Comparison of ENCODE assay signal across 23 cellular contexts in the genomic region with DNA sequence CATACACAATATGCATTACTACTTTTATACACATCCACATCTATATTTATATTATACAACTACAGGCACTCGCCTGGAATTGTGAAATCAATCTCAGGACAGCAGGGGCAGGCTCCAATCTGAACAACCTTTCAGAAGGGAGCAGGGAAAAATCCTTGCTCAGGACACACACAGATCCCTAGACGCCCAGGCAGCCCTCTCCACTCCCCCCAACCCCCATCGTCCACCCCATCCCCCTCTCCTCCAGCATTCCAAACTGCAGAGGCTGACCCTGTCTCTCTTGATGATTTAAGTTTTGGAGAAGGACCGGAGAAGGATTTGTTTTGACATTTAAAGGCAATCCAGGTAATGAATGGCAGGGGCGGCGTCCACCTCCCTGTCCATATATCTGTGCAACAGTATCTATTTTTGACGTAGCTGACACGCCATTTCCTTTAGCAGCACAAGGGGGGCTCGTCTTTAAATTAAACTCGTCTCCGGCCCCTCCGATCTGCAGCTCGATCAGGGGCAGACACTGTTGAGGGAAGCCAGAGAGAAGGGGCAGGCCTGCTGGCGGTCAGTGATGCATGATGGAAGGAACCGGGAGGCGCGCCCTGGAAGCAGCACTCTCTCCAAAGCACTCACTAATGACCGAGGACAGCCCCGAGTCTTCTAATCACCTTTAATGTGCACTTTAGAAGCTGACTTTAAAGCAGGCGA.
A peak's percentile ranks its signal among the peaks of the same experiment; 100 is the strongest.
DNase-seq lines count a peak whose midpoint lies in the region; ATAC-seq and TF ChIP-seq lines count a peak whose summit lies in the region.
"Had no signal": no experiment of that assay in that cellular context is flagged by ENCODE, and none has a peak within 500 bp of the region (broad histone marks: within the 10 kb centered on the region; RNA-seq: fewer than 3 reads in every experiment).

No MANE protein-coding gene starts in this region.

- H3K9me2 ChIP-seq in GM23338 (ENCODE audit: insufficient read depth), result 0 out of 2 replicates have a peak, but pooled peaks cover under 1% of the 10 kb centered on the region

- H3K27ac ChIP-seq in GM23338 (ENCODE audit: low read depth), result no peak overlapping the region
- no peak overlapping the region for H3K27ac ChIP-seq in WERI-Rb-1
- H3K27ac ChIP-seq in iPS-18a (ENCODE audit: low read length), result no peak overlapping the region
- no peak overlapping the region for H3K27ac ChIP-seq in neuronal stem cell (replicated peaks; ENCODE audit: low read length)
- no peak overlapping the region for H3K27ac ChIP-seq in Peyer's patch
- H3K27ac ChIP-seq: dorsolateral prefrontal cortex, PC-9, skin epidermis, tibial nerve had no signal

- no peaks in the 10 kb centered on the region for H3K79me1 ChIP-seq in neuronal stem cell (ENCODE audit: low read depth, low read length)

- H3K36me3 Mint-ChIP-seq in GM23338 (ENCODE audit: low read depth), result no peaks in the 10 kb centered on the region
- no peaks in the 10 kb centered on the region for H3K36me3 Mint-ChIP-seq in stimulated activated naive B cell treated with anti-CD40 and anti-IgM and Interleukin-4, amounts not matched to agents 10 μg/mL and 1 μg/mL and 100 μg/mL, for 72 hours
- H3K36me3 Mint-ChIP-seq: naive B cell had no signal

- 0 out of 2 replicates have a peak, but pooled peaks cover 5% of the 10 kb centered on the region for H3K4me1 ChIP-seq in GM23338 (ENCODE audit: insufficient read depth)
- H3K4me1 ChIP-seq in iPS-18a (ENCODE audit: control insufficient read depth, low read depth, low read length), result peaks cover 6% of the 10 kb centered on the region
- peaks cover 0 to 5% of the 10 kb centered on the region in 2 donors for H3K4me1 ChIP-seq in neuronal stem cell (ENCODE audit: control insufficient read depth in 2 of 2, insufficient read depth in 1 of 2, low read depth in 1 of 2, low read length in 2 of 2)
- H3K4me1 ChIP-seq in Peyer's patch, result no peaks in the 10 kb centered on the region
- H3K4me1 ChIP-seq: tibial nerve had no signal

- no peak overlapping the region for H4K8ac ChIP-seq in neuronal stem cell (ENCODE audit: low read depth, low read length)

- no peaks in the 10 kb centered on the region for H3K79me2 ChIP-seq in GM23338 (replicated peaks; ENCODE audit: insufficient read depth)

- no peak overlapping the region for H2BK15ac ChIP-seq in neuronal stem cell (ENCODE audit: low read length)

- H4K91ac ChIP-seq in neuronal stem cell (ENCODE audit: low read depth, low read length, poor library complexity), result no peak overlapping the region

- H3K27me3 ChIP-seq in GM23338 (ENCODE audit: insufficient read depth), result peaks cover 62% of the 10 kb centered on the region
- H3K27me3 ChIP-seq in WERI-Rb-1 (ENCODE audit: insufficient read depth, low read depth, severe bottlenecking), result peaks cover 69% of the 10 kb centered on the region
- H3K27me3 ChIP-seq in iPS-18a (ENCODE audit: control insufficient read depth, insufficient read depth, low read length), result peaks cover 72% of the 10 kb centered on the region
- H3K27me3 ChIP-seq in neuronal stem cell (ENCODE audit: control insufficient read depth in 3 of 3, insufficient read depth in 3 of 3, low read depth in 1 of 3, low read length in 3 of 3), result peaks cover 0 to 18% (median 17%) of the 10 kb centered on the region in 3 experiments
- H3K27me3 ChIP-seq in Peyer's patch, result no peaks in the 10 kb centered on the region

- peak overlapping the region; percentile 65 for H3K4me3 Mint-ChIP-seq in GM23338
- H3K4me3 Mint-ChIP-seq in stimulated activated naive B cell treated with anti-CD40 and anti-IgM and Interleukin-4, amounts not matched to agents 10 μg/mL and 1 μg/mL and 100 μg/mL, for 72 hours, result no peak overlapping the region
- H3K4me3 Mint-ChIP-seq: activated T-cell treated with anti-CD3 and anti-CD28 coated beads, Interleukin-2, amount 50 U/mL, for 4 hours had no signal

- H2AFZ ChIP-seq in GM23338, result peak overlapping the region; percentile 92
- H2AFZ ChIP-seq in neuronal stem cell (ENCODE audit: low read length), result no peak overlapping the region
- H2AFZ ChIP-seq: PC-9 had no signal

- H3K9ac ChIP-seq in iPS-18a (ENCODE audit: low read length) (no peak overlapping the region), neuronal stem cell (ENCODE audit: low read depth, low read length, poor library complexity) (no peak overlapping the region)

- no peak overlapping the region for H3K14ac ChIP-seq in neuronal stem cell (ENCODE audit: low read length)

- H3K18ac ChIP-seq in neuronal stem cell (ENCODE audit: low read length), result no peak overlapping the region

- H3K9me3 Mint-ChIP-seq in GM23338, result no peaks in the 10 kb centered on the region
- H3K9me3 Mint-ChIP-seq in stimulated activated naive B cell treated with anti-CD40 and anti-IgM and Interleukin-4, amounts not matched to agents 10 μg/mL and 1 μg/mL and 100 μg/mL, for 72 hours, result no peaks in the 10 kb centered on the region
- H3K9me3 Mint-ChIP-seq: activated T-cell treated with anti-CD3 and anti-CD28 coated beads, Interleukin-2, amount 50 U/mL, for 4 hours; naive B cell had no signal

- WGBS in neuronal stem cell (ENCODE audit: extremely low coverage in 2 of 2, insufficient read length in 2 of 2, insufficient replicate concordance in 1 of 2), 2 donors, result no CpG with 5 or more reads among the region's 20 CpGs

- no peaks in the 10 kb centered on the region for H3K9me3 ChIP-seq in WERI-Rb-1 (ENCODE audit: severe bottlenecking)
- H3K9me3 ChIP-seq in iPS-18a (ENCODE audit: control insufficient read depth, low read depth, low read length), result no peaks in the 10 kb centered on the region
- H3K9me3 ChIP-seq in neuronal stem cell (replicated peaks in 1 of 2; ENCODE audit: control insufficient read depth in 2 of 2, insufficient read depth in 1 of 2, low read depth in 1 of 2, low read length in 2 of 2), result no peaks in the 10 kb centered on the region
- no peaks in the 10 kb centered on the region for H3K9me3 ChIP-seq in Peyer's patch
- H3K9me3 ChIP-seq: tibial nerve had no signal

- no peak overlapping the region for H3K27ac Mint-ChIP-seq in GM23338
- no peak overlapping the region for H3K27ac Mint-ChIP-seq in stimulated activated naive B cell treated with anti-CD40 and anti-IgM and Interleukin-4, amounts not matched to agents 10 μg/mL and 1 μg/mL and 100 μg/mL, for 72 hours
- H3K27ac Mint-ChIP-seq: naive B cell had no signal

- H3K4ac ChIP-seq in neuronal stem cell (ENCODE audit: low read length), result no peak overlapping the region

- DNase-seq in GM23338 (ENCODE audit: low spot score) (peak; percentile 52), WERI-Rb-1 (peak; percentile 13), neuronal stem cell (ENCODE audit: low spot score) (no peak), NCI-H1436 (lab: John Stamatoyannopoulos, UW) (no peak), Peyer's patch (no peak)
- DNase-seq in stimulated activated naive B cell treated with anti-CD40 and anti-IgM and Interleukin-4, amounts not matched to agents 10 μg/mL and 1 μg/mL and 100 μg/mL, for 72 hours, result no peak
- DNase-seq: activated CD4-positive, alpha-beta T cell treated with anti-CD3 and anti-CD28 coated beads, Interleukin-2, amount 50 U/mL, for 1 hour; activated naive CD4-positive, alpha-beta T cell; activated T-cell treated with anti-CD3 and anti-CD28 coated beads, Interleukin-2, amount 50 U/mL, for 4 hours; C1 segment of cervical spinal cord; COR-L47; dorsolateral prefrontal cortex; mesenchymal stem cell; naive B cell; NCI-H446; PC-9; Right ventricle myocardium superior; stimulated activated CD4-positive, alpha-beta T cell treated with anti-CD3 and anti-CD28 coated beads, Interleukin-1b, Interleukin-23, amount 100 ng/mL, for 48 hours had no signal

- no peak overlapping the region for H2BK120ac ChIP-seq in neuronal stem cell (ENCODE audit: low read depth, low read length)

- H3K4me2 ChIP-seq in GM23338 (peak overlapping the region; percentile 73), neuronal stem cell (ENCODE audit: insufficient read depth, low read length, poor library complexity, severe bottlenecking) (peak overlapping the region; percentile 68)
- H3K4me2 ChIP-seq: PC-9 had no signal

- H3K27me3 Mint-ChIP-seq in GM23338 (ENCODE audit: insufficient read depth, low read depth, poor library complexity), result peaks cover 31% of the 10 kb centered on the region
- H3K27me3 Mint-ChIP-seq in stimulated activated naive B cell treated with anti-CD40 and anti-IgM and Interleukin-4, amounts not matched to agents 10 μg/mL and 1 μg/mL and 100 μg/mL, for 72 hours, result peaks cover 39 to 49% of the 10 kb centered on the region in 2 donors

- H2AK5ac ChIP-seq in neuronal stem cell (ENCODE audit: low read depth, low read length), result no peak overlapping the region

- TF ChIP-seq POLR2A in Peyer's patch (IDR thresholded peaks at IDR 0.05), result no peak

- H2BK5ac ChIP-seq in neuronal stem cell (ENCODE audit: low read length), result no peak overlapping the region

- H2BK12ac ChIP-seq in neuronal stem cell (ENCODE audit: low read length), result no peak overlapping the region

- no peaks in the 10 kb centered on the region for H4K20me1 ChIP-seq in GM23338 (replicated peaks; ENCODE audit: insufficient read depth)

- H3K23ac ChIP-seq in neuronal stem cell (ENCODE audit: low read depth, low read length, poor library complexity), result no peak overlapping the region

- H3K4me1 Mint-ChIP-seq in GM23338, result peaks cover 13% of the 10 kb centered on the region; the same call in 2 of the 3 replicates
- no peaks in the 10 kb centered on the region for H3K4me1 Mint-ChIP-seq in stimulated activated naive B cell treated with anti-CD40 and anti-IgM and Interleukin-4, amounts not matched to agents 10 μg/mL and 1 μg/mL and 100 μg/mL, for 72 hours
- H3K4me1 Mint-ChIP-seq: naive B cell had no signal

- H3K4me3 ChIP-seq in GM23338 (peak overlapping the region; percentile 62), WERI-Rb-1 (ENCODE audit: low read depth, low read length) (no peak overlapping the region), iPS-18a (ENCODE audit: low read length) (peak overlapping the region; percentile 61), neuronal stem cell (ENCODE audit: low read length in 2 of 2) (no peak overlapping the region), Peyer's patch (no peak overlapping the region)
- H3K4me3 ChIP-seq: dorsolateral prefrontal cortex, PC-9, skin epidermis, tibial nerve had no signal

- H3K36me3 ChIP-seq in GM23338 (ENCODE audit: insufficient read depth) (no peaks in the 10 kb centered on the region; the same call in 1 of the 2 replicates), WERI-Rb-1 (no peaks in the 10 kb centered on the region), iPS-18a (ENCODE audit: control insufficient read depth, low read depth, low read length) (no peaks in the 10 kb centered on the region), neuronal stem cell (replicated peaks in 1 of 2; ENCODE audit: control insufficient read depth in 2 of 2, insufficient read depth in 2 of 2, low read length in 2 of 2) (no peaks in the 10 kb centered on the region), Peyer's patch (no peaks in the 10 kb centered on the region)
- H3K36me3 ChIP-seq: tibial nerve had no signal

- no peaks in the 10 kb centered on the region for H3F3A ChIP-seq in GM23338 (replicated peaks; ENCODE audit: low read depth)

- TF ChIP-seq CTCF in GM23338 (conservative IDR thresholded peaks at IDR 0.05; ENCODE audit: low read depth in 2 of 2) (no peak), WERI-Rb-1 (IDR thresholded peaks at IDR 0.05; ENCODE audit: low read depth, low read length) (no peak), Peyer's patch (IDR thresholded peaks at IDR 0.05) (no peak)

- peak; percentile 90 for ATAC-seq in GM23338
- no peak for ATAC-seq in stimulated activated naive B cell treated with anti-CD40 and anti-IgM and Interleukin-4, amounts not matched to agents 10 μg/mL and 1 μg/mL and 100 μg/mL, for 72 hours (replicated peaks)
- ATAC-seq: activated T-cell treated with anti-CD3 and anti-CD28 coated beads, Interleukin-2, amount 50 U/mL, for 4 hours; HCT116; left lobe of liver had no signal

Comparison
In these comparisons a context has a peak if more than half of its experiments do, and no peak if none do; other contexts are left out.
1. DNase-seq: peak in GM23338 (single experiment) and WERI-Rb-1 (single experiment); none in neuronal stem cell (single experiment), NCI-H1436 (single experiment), Peyer's patch (0 of 3) and stimulated activated naive B cell treated with anti-CD40 and anti-IgM and Interleukin-4, amounts not matched to agents 10 μg/mL and 1 μg/mL and 100 μg/mL, for 72 hours (single experiment).
2. H3K4me3 ChIP-seq: peak in GM23338 (single experiment) and iPS-18a (single experiment); none in WERI-Rb-1 (single experiment), neuronal stem cell (0 of 2) and Peyer's patch (0 of 4).